15 cellular contexts compared by ENCODE assay signal in the genomic region with DNA sequence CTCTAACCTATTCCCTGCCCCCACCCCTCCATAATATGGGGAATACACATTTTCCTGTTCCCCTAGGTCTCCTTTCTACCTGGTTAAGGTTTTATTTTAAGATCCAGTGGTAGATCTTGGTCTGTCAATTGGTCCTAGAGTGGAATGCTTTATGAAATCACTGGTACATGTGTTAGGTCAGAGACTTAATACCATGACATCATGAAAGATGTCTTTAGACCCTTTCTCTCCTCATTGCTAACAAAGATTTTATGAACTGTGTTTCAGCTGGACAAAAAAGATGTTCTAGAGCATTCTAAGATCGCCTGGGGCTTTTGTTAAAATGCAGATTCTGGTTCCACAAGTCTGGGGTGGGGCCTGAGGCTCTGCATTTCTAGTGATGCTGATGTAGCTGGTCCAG. TPM values are rescaled to one million over a fixed set of nuclear protein-coding genes. Genes with fewer than 3 reads are reported as not detected.
A peak's percentile ranks its signal among the peaks of the same experiment; 100 is the strongest.
DNase-seq lines count a peak whose midpoint lies in the region; ATAC-seq and TF ChIP-seq lines count a peak whose summit lies in the region.
"Had no signal": no experiment of that assay in that cellular context is flagged by ENCODE, and none has a peak within 500 bp of the region (broad histone marks: within the 10 kb centered on the region; RNA-seq: fewer than 3 reads in every experiment).

No MANE protein-coding gene starts in this region.

- ATAC-seq in HG03571 (IDR thresholded peaks at IDR 0.05; ENCODE audit: unreplicated experiment) (no peak), HG02970 (IDR thresholded peaks at IDR 0.05; ENCODE audit: low FRiP score, unreplicated experiment) (no peak), HG03025 (IDR thresholded peaks at IDR 0.05; ENCODE audit: low FRiP score, unreplicated experiment) (no peak)
- ATAC-seq: left colon had no signal

- intact Hi-C loops in dorsolateral prefrontal cortex (cut with DNase I): loop anchor here (5.0 kb wide), 1 partner anchor 65 kb away; no protein-coding TSS in a partner anchor
- intact Hi-C loops in transverse colon (cut with DNase I; ENCODE audit: low total_unique reads): no loop called here

- WGBS in transverse colon (ENCODE audit: low coverage in 1 of 2), 2 donors: 100% methylated on average over 1 of the region's 1 CpG; no CpG with 5 or more reads in 1 of the 2 donors

- DNase-seq in SJSA1 (ENCODE audit: low read depth in 1 of 2, low spot score in 2 of 2): no peak
- no peak for DNase-seq in dorsolateral prefrontal cortex
- DNase-seq in transverse colon: no peak
- DNase-seq in NCI-H1105 (lab: John Stamatoyannopoulos, UW): no peak
- DNase-seq: activated CD4-positive, alpha-beta T cell treated with anti-CD3 and anti-CD28 coated beads, Interleukin-2, amount 10 ng/mL, durations not matched to agents 24 days and 14 days; activated naive CD8-positive, alpha-beta T cell treated with anti-CD3 and anti-CD28 coated beads, Interleukin-2, amount 10 ng/mL, durations not matched to agents 7 days and 5 days; left colon; NCI-H510A; small intestine had no signal

- TF ChIP-seq CTCF in dorsolateral prefrontal cortex (IDR thresholded peaks at IDR 0.05 in 54 of 56, conservative IDR thresholded peaks at IDR 0.05 in 2 of 56; ENCODE audit: low read depth in 1 of 56, partially characterized antibody in 56 of 56): no peak
- TF ChIP-seq CTCF in neutrophil (IDR thresholded peaks at IDR 0.05): no peak
- no peak for TF ChIP-seq CTCF in transverse colon (IDR thresholded peaks at IDR 0.05)

- in situ Hi-C loops in transverse colon (cut with MboI; ENCODE audit: low pct_ligation_motif_present in 1 of 4, low pct_unique_long_range_greater_than_20kb in 1 of 4, low sequenced_read_pairs in 3 of 4): no loop called here

- no peaks in the 10 kb centered on the region for H3K9me3 ChIP-seq in SJSA1 (replicated peaks)
- no peaks in the 10 kb centered on the region for H3K9me3 ChIP-seq in neutrophil
- H3K9me3 ChIP-seq in transverse colon: no peaks in the 10 kb centered on the region

- H3K4me3 ChIP-seq in SJSA1: no peak overlapping the region
- H3K4me3 ChIP-seq in dorsolateral prefrontal cortex: no peak overlapping the region
- H3K4me3 ChIP-seq in neutrophil (ENCODE audit: low read depth in 1 of 2, low read length in 1 of 2): no peak overlapping the region
- no peak overlapping the region for H3K4me3 ChIP-seq in transverse colon

- H3K36me3 ChIP-seq in SJSA1 (peaks cover 25% of the 10 kb centered on the region), neutrophil (peaks cover 14% of the 10 kb centered on the region), transverse colon (no peaks in the 10 kb centered on the region)

- no peaks in the 10 kb centered on the region for H3K27me3 ChIP-seq in SJSA1 (replicated peaks)
- H3K27me3 ChIP-seq in dorsolateral prefrontal cortex: no peaks in the 10 kb centered on the region
- no peaks in the 10 kb centered on the region for H3K27me3 ChIP-seq in neutrophil
- no peaks in the 10 kb centered on the region for H3K27me3 ChIP-seq in transverse colon

- H3K27ac ChIP-seq in SJSA1 (peak overlapping the region; percentile 75), dorsolateral prefrontal cortex (peak overlapping the region in 58 of 59 donors; percentile 56 to 100 (median 98)), neutrophil (peak overlapping the region; percentile 16), transverse colon (peak overlapping the region; percentile 95 to 98 (median 96))
- H3K27ac ChIP-seq: C4-2B, KMS-11 had no signal

- peaks cover 78% of the 10 kb centered on the region for H3K4me1 ChIP-seq in SJSA1 (replicated peaks)
- H3K4me1 ChIP-seq in neutrophil (ENCODE audit: control insufficient read depth in 1 of 2, insufficient read depth in 1 of 2, low read depth in 1 of 2, low read length in 1 of 2): peaks cover 71 to 82% of the 10 kb centered on the region in 2 experiments
- peaks cover 46 to 94% (median 83%) of the 10 kb centered on the region in 4 donors for H3K4me1 ChIP-seq in transverse colon

- no peak for TF ChIP-seq EP300 in transverse colon (IDR thresholded peaks at IDR 0.05; ENCODE audit: low read depth)

- TF ChIP-seq POLR2A in transverse colon (IDR thresholded peaks at IDR 0.05): no peak

RNA-seq across cellular contexts. Expression of gene GSN, which starts 9.1 kb away (rescaled TPM):
- 284 and 331 TPM in 2 replicates for total RNA-seq in SJSA1 (2014; rRNA removed; shearing (Covaris generic))
- total RNA-seq in dorsolateral prefrontal cortex (100 to 1,000 TPM in 119 of 120 experiments, 10 to 100 TPM in 1; 88.2 to 740 (median 233) TPM), transverse colon (100 to 1,000 TPM; 628 to 986 (median 782) TPM)

Comparison
In these comparisons a context has a peak if more than half of its experiments do, and no peak if none do; other contexts are left out.
1. H3K27ac ChIP-seq: peak in every context shown above with its lines; median percentile 98 in dorsolateral prefrontal cortex; 96 in transverse colon; 75 in SJSA1; 16 in neutrophil.